Comparison of ENCODE assay signal across 16 cellular contexts in genomic region chr11:77560605-77561004, GRCh38. TPM values are rescaled to one million over a fixed set of nuclear protein-coding genes. Genes with fewer than 3 reads are reported as not detected.
A peak's percentile ranks its signal among the peaks of the same experiment; 100 is the strongest.
DNase-seq lines count a peak whose midpoint lies in the region; ATAC-seq, FAIRE-seq and TF ChIP-seq lines count a peak whose summit lies in the region.
"Had no signal": no experiment of that assay in that cellular context is flagged by ENCODE, and none has a peak within 500 bp of the region (broad histone marks: within the 10 kb centered on the region; RNA-seq: fewer than 3 reads in every experiment).

No MANE protein-coding gene starts in this region.

- no peaks in the 10 kb centered on the region for H3K27me3 ChIP-seq in breast epithelium
- no peaks in the 10 kb centered on the region for H3K27me3 ChIP-seq in SK-N-SH (ENCODE audit: insufficient read depth)
- no peaks in the 10 kb centered on the region for H3K27me3 ChIP-seq in lower lobe of right lung (ENCODE audit: low read depth)
- H3K27me3 ChIP-seq: upper lobe of right lung had no signal

- no peaks in the 10 kb centered on the region for H3K9me3 ChIP-seq in breast epithelium
- H3K9me3 ChIP-seq in SK-N-SH = no peaks in the 10 kb centered on the region; the same call in 1 of the 2 replicates
- no peaks in the 10 kb centered on the region for H3K9me3 ChIP-seq in lower lobe of right lung
- H3K9me3 ChIP-seq: upper lobe of right lung had no signal

- H3K4me3 Mint-ChIP-seq in MCF 10A (ENCODE audit: unreplicated experiment) = no peak overlapping the region
- no peak overlapping the region for H3K4me3 Mint-ChIP-seq in activated T-cell treated with anti-CD3 and anti-CD28 coated beads, Interleukin-2, amount 50 U/mL, for 72 hours

- no peaks in the 10 kb centered on the region for H3K4me1 ChIP-seq in breast epithelium
- H3K4me1 ChIP-seq in SK-N-SH (ENCODE audit: control insufficient read depth in 1 of 2, insufficient read depth in 2 of 2, low read depth in 1 of 2, low read length in 1 of 2) = peaks cover 0 to 4% of the 10 kb centered on the region in 2 experiments; a peak in 1 of 4 replicates
- no peaks in the 10 kb centered on the region for H3K4me1 ChIP-seq in lower lobe of right lung
- H3K4me1 ChIP-seq: upper lobe of right lung had no signal

- no peaks in the 10 kb centered on the region for H3K36me3 ChIP-seq in breast epithelium
- no peaks in the 10 kb centered on the region for H3K36me3 ChIP-seq in SK-N-SH (replicated peaks in 1 of 2; ENCODE audit: control insufficient read depth in 1 of 2, insufficient read depth in 2 of 2, low read length in 1 of 2)
- no peaks in the 10 kb centered on the region for H3K36me3 ChIP-seq in lower lobe of right lung
- H3K36me3 ChIP-seq: upper lobe of right lung had no signal

- no peaks in the 10 kb centered on the region for H3K27me3 Mint-ChIP-seq in MCF 10A (ENCODE audit: insufficient read depth, unreplicated experiment)
- peaks cover 16% of the 10 kb centered on the region for H3K27me3 Mint-ChIP-seq in activated T-cell treated with anti-CD3 and anti-CD28 coated beads, Interleukin-2, amount 50 U/mL, for 72 hours (ENCODE audit: low read depth)

- ATAC-seq in lower lobe of right lung (no peak), GM18867 (IDR thresholded peaks at IDR 0.05; ENCODE audit: unreplicated experiment) (no peak)
- no peak for ATAC-seq in activated T-cell treated with anti-CD3 and anti-CD28 coated beads, Interleukin-2, amount 50 U/mL, for 72 hours (replicated peaks in 1 of 2)
- ATAC-seq: upper lobe of right lung had no signal

- no peak overlapping the region for H3K4me2 ChIP-seq in SK-N-SH
- H3K4me2 ChIP-seq: smooth muscle cell had no signal

- no peaks in the 10 kb centered on the region for H3K79me2 ChIP-seq in SK-N-SH (ENCODE audit: insufficient read depth)

- FAIRE-seq in urothelium cell line (lab: Jason Lieb, UNC) = peak; percentile 50
- FAIRE-seq: A204.1, GM18507 had no signal

- H3K9ac ChIP-seq in SK-N-SH = no peak overlapping the region

- no peaks in the 10 kb centered on the region for H3F3A ChIP-seq in SK-N-SH (replicated peaks; ENCODE audit: insufficient read depth)

- H3K36me3 Mint-ChIP-seq in MCF 10A (ENCODE audit: insufficient read depth, unreplicated experiment) = no peaks in the 10 kb centered on the region
- no peaks in the 10 kb centered on the region for H3K36me3 Mint-ChIP-seq in activated T-cell treated with anti-CD3 and anti-CD28 coated beads, Interleukin-2, amount 50 U/mL, for 72 hours (ENCODE audit: insufficient read depth in 2 of 2)

- H3K4me1 Mint-ChIP-seq in MCF 10A (ENCODE audit: insufficient read depth, unreplicated experiment) = peaks cover 14% of the 10 kb centered on the region
- H3K4me1 Mint-ChIP-seq in activated T-cell treated with anti-CD3 and anti-CD28 coated beads, Interleukin-2, amount 50 U/mL, for 72 hours (ENCODE audit: low read depth) = no peaks in the 10 kb centered on the region

- H3K9me3 Mint-ChIP-seq in MCF 10A (ENCODE audit: unreplicated experiment) = peaks cover 19% of the 10 kb centered on the region
- peaks cover 1 to 2% of the 10 kb centered on the region in 2 donors for H3K9me3 Mint-ChIP-seq in activated T-cell treated with anti-CD3 and anti-CD28 coated beads, Interleukin-2, amount 50 U/mL, for 72 hours

- H3K27ac ChIP-seq in breast epithelium = no peak overlapping the region
- peak overlapping the region in 1 of 2 experiments; percentile 55; a peak in 2 of 4 replicates for H3K27ac ChIP-seq in SK-N-SH (ENCODE audit: low read depth in 2 of 2, low read length in 1 of 2)
- no peak overlapping the region for H3K27ac ChIP-seq in lower lobe of right lung
- H3K27ac ChIP-seq: upper lobe of right lung had no signal

- TF ChIP-seq RAD21 in SK-N-SH (IDR thresholded peaks at IDR 0.05; ENCODE audit: low read length) = no peak

- no TSS peak for BruUV-seq in MCF 10A (replicated peaks; lab: Mats Ljungman, UMichigan)

- POLR2A ChIA-PET in MCF 10A (lab: Yijun Ruan, JAX) = interaction anchor here (1.4 kb wide), 1 partner anchor 29 kb away, joined by 5 read pairs; no protein-coding TSS in a partner anchor
- POLR2A ChIA-PET in SK-N-SH (lab: Yijun Ruan, JAX) = no interaction called here

- TF ChIP-seq CTCF in MCF 10A (IDR thresholded peaks at IDR 0.05; ENCODE audit: unreplicated experiment) = no peak
- TF ChIP-seq CTCF in breast epithelium (IDR thresholded peaks at IDR 0.05) = no peak
- TF ChIP-seq CTCF in SK-N-SH (IDR thresholded peaks at IDR 0.05) = no peak
- no peak for TF ChIP-seq CTCF in fibroblast of the aortic adventitia (IDR thresholded peaks at IDR 0.05; ENCODE audit: insufficient read depth, low read length)
- TF ChIP-seq CTCF in lower lobe of right lung (IDR thresholded peaks at IDR 0.05) = no peak

- intact Hi-C loops in MCF 10A (cut with micrococcal nuclease) = no loop called here
- intact Hi-C loops in breast epithelium (cut with DNase I; ENCODE audit: low total_unique reads) = no loop called here
- intact Hi-C loops in lower lobe of right lung (cut with DNase I) = no loop called here

- no peaks in the 10 kb centered on the region for H4K20me1 ChIP-seq in SK-N-SH (ENCODE audit: insufficient read depth)

- 72% methylated on average over 2 of the region's 2 CpGs for WGBS in SK-N-SH (ENCODE audit: low lambda C conversion rate)

- peak overlapping the region; percentile 68 for H3K27ac Mint-ChIP-seq in MCF 10A (ENCODE audit: low read depth, unreplicated experiment)
- H3K27ac Mint-ChIP-seq in activated T-cell treated with anti-CD3 and anti-CD28 coated beads, Interleukin-2, amount 50 U/mL, for 72 hours = no peak overlapping the region

- TF ChIP-seq EP300 in SK-N-SH (IDR thresholded peaks at IDR 0.05; ENCODE audit: borderline replicate concordance in 1 of 2, low read depth in 1 of 2, low read length in 1 of 2) = no peak

- no peaks in the 10 kb centered on the region for H3K9me2 ChIP-seq in SK-N-SH

- CTCF ChIA-PET in MCF 10A (lab: Yijun Ruan, JAX) = interaction anchor here (2.9 to 3.2 kb wide), 2 partner anchors 12 to 59 kb away, joined by 9 read pairs; no protein-coding TSS in a partner anchor
- CTCF ChIA-PET in SK-N-SH (lab: Yijun Ruan, JAX) = interaction anchor here (1.1 to 3.1 kb wide), 4 partner anchors 12 to 469 kb away, joined by 3 to 14 read pairs (median 4); no protein-coding TSS in a partner anchor

- DNase-seq in MCF 10A (ENCODE audit: unreplicated experiment) = no peak
- no peak for DNase-seq in breast epithelium (ENCODE audit: low spot score in 2 of 2)
- DNase-seq in SK-N-SH = no peak
- peak; percentile 54 for DNase-seq in fibroblast of the aortic adventitia (ENCODE audit: low read depth)
- peak; percentile 44 for DNase-seq in urothelium cell line (ENCODE audit: low spot score)
- no peak for DNase-seq in lower lobe of right lung
- no peak for DNase-seq in activated T-cell treated with anti-CD3 and anti-CD28 coated beads, Interleukin-2, amount 50 U/mL, for 72 hours
- DNase-seq: activated CD4-positive, alpha-beta T cell treated with anti-CD3 and anti-CD28 coated beads, Interleukin-2, amount 50 U/mL, for 4 hours; activated gamma-delta T cell; DND-41; Kasumi-1; upper lobe of right lung had no signal

- no peak for TF ChIP-seq POLR2A in breast epithelium (IDR thresholded peaks at IDR 0.05)

- no peak overlapping the region for H3K4me3 ChIP-seq in breast epithelium
- H3K4me3 ChIP-seq in SK-N-SH (ENCODE audit: low read depth in 2 of 2, low read length in 1 of 2) = no peak overlapping the region
- H3K4me3 ChIP-seq in fibroblast of the aortic adventitia (ENCODE audit: low read depth, low read length) = no peak overlapping the region
- H3K4me3 ChIP-seq in lower lobe of right lung = no peak overlapping the region
- H3K4me3 ChIP-seq: smooth muscle cell, upper lobe of right lung had no signal

- no peak overlapping the region for H2AFZ ChIP-seq in SK-N-SH (ENCODE audit: low read depth)

TF ChIP-seq in SK-N-SH, 30 proteins besides CTCF, POLR2A, EP300 and RAD21 (continues in another document):
- TF ChIP-seq RFX5 (IDR thresholded peaks at IDR 0.05; ENCODE audit: low read length) (no peak), NRF1 (IDR thresholded peaks at IDR 0.05; ENCODE audit: low read depth, low read length) (no peak), JUND (IDR thresholded peaks at IDR 0.05) (peak; percentile 66), POLR2AphosphoS5 (IDR thresholded peaks at IDR 0.05; ENCODE audit: low read depth, low read length) (no peak), MEF2A (IDR thresholded peaks at IDR 0.05; ENCODE audit: borderline replicate concordance, low read depth) (no peak), REST (IDR thresholded peaks at IDR 0.05; ENCODE audit: low read depth, low read length) (no peak), FOXJ3 (CRISPR knock-in tag; IDR thresholded peaks at IDR 0.05) (no peak), MXI1 (IDR thresholded peaks at IDR 0.05; ENCODE audit: low read depth, low read length) (no peak)

RNA-seq across cellular contexts. Expression of gene AQP11, which starts 29.1 kb away (rescaled TPM):
- total RNA-seq in MCF 10A (2022) (0.27 TPM in 1 of 2 replicates, not detected in the other), breast epithelium (1 to 10 TPM in 2 of 3 donors, under 1 TPM in 1; 0.66 to 1.8 (median 1.6) TPM), fibroblast of the aortic adventitia (ENCODE audit: low replicate concordance) (2.8 and 3.3 TPM in 2 replicates), lower lobe of right lung (0.18 TPM)
- 1.8 and 1.9 TPM in 2 replicates for polyA plus RNA-seq in SK-N-SH (2012; rRNA removed)
- polyA plus RNA-seq in SK-N-SH (2012; cell fraction: cytosol; rRNA removed) = 1.2 and 1.8 TPM in 2 replicates
- polyA plus RNA-seq in SK-N-SH (2012; cell fraction: nucleus; rRNA removed) = 5.1 and 7.0 TPM in 2 replicates
- total RNA-seq in activated T-cell treated with anti-CD3 and anti-CD28 coated beads, Interleukin-2, amount 50 U/mL, for 72 hours = under 1 TPM; 0.22 to 0.69 TPM

Comparison
In these comparisons a context has a peak if more than half of its experiments do, and no peak if none do; other contexts are left out.
1. DNase-seq: peak in fibroblast of the aortic adventitia (single experiment) and urothelium cell line (single experiment); none in MCF 10A (single experiment), breast epithelium (0 of 2), SK-N-SH (single experiment), lower lobe of right lung (single experiment) and activated T-cell treated with anti-CD3 and anti-CD28 coated beads, Interleukin-2, amount 50 U/mL, for 72 hours (0 of 2).